ENCODE assay signal across 10 cellular contexts in genomic region chr1:236502579-236502971, GRCh38. TPM values are rescaled to one million over a fixed set of nuclear protein-coding genes. Genes with fewer than 3 reads are reported as not detected.
DNase-seq lines count a peak whose midpoint lies in the region; ATAC-seq, FAIRE-seq and TF ChIP-seq lines count a peak whose summit lies in the region.
"Had no signal": no experiment of that assay in that cellular context is flagged by ENCODE, and none has a peak within 500 bp of the region (broad histone marks: within the 10 kb centered on the region; RNA-seq: fewer than 3 reads in every experiment).

No MANE protein-coding gene starts in this region.

- H3K9ac ChIP-seq in astrocyte (ENCODE audit: low read length): peak overlapping the region; percentile 52

- H3K27me3 ChIP-seq in astrocyte (ENCODE audit: insufficient read depth, low read length) (no peaks in the 10 kb centered on the region), right lobe of liver (no peaks in the 10 kb centered on the region), upper lobe of right lung (no peaks in the 10 kb centered on the region)
- H3K27me3 ChIP-seq: neutrophil had no signal

- no peak overlapping the region for H3K4me3 ChIP-seq in astrocyte (ENCODE audit: insufficient read depth, low read depth, low read length)
- no peak overlapping the region for H3K4me3 ChIP-seq in right lobe of liver
- H3K4me3 ChIP-seq in upper lobe of right lung: no peak overlapping the region

- TF ChIP-seq POLR2A in right lobe of liver (IDR thresholded peaks at IDR 0.05): no peak

- intact Hi-C loops in natural killer cell (cut with micrococcal nuclease): no loop called here
- intact Hi-C loops in right lobe of liver (cut with DNase I): no loop called here
- intact Hi-C loops in upper lobe of right lung (cut with DNase I): no loop called here

- peak overlapping the region; percentile 82 for H2AFZ ChIP-seq in astrocyte (ENCODE audit: low read depth, low read length)

- H3K4me1 ChIP-seq in astrocyte (ENCODE audit: insufficient read depth, low read length): peaks cover 13% of the 10 kb centered on the region
- H3K4me1 ChIP-seq in right lobe of liver: peaks cover 0 to 7% (median 0%) of the 10 kb centered on the region in 4 donors
- peaks cover 11% of the 10 kb centered on the region for H3K4me1 ChIP-seq in upper lobe of right lung

- peaks cover 0 to 5% of the 10 kb centered on the region in 2 donors for H3K27me3 Mint-ChIP-seq in natural killer cell treated with Interleukin-12 subunit alpha and Interleukin-12 subunit beta and Interleukin-15 and Interleukin-18, amount 100 ng/mL, for 72 hours
- H3K27me3 Mint-ChIP-seq in natural killer cell (ENCODE audit: low read depth in 2 of 2): peaks cover 0 to 8% of the 10 kb centered on the region in 2 donors
- H3K27me3 Mint-ChIP-seq in astrocyte (ENCODE audit: low read depth, unreplicated experiment): no peaks in the 10 kb centered on the region

- no peaks in the 10 kb centered on the region for H4K20me1 ChIP-seq in astrocyte (ENCODE audit: insufficient read depth, low read length)

- H3K9me3 Mint-ChIP-seq in natural killer cell treated with Interleukin-12 subunit alpha and Interleukin-12 subunit beta and Interleukin-15 and Interleukin-18, amount 100 ng/mL, for 72 hours: no peaks in the 10 kb centered on the region
- H3K9me3 Mint-ChIP-seq in natural killer cell: no peaks in the 10 kb centered on the region
- no peaks in the 10 kb centered on the region for H3K9me3 Mint-ChIP-seq in astrocyte (ENCODE audit: unreplicated experiment)

- 10% methylated on average over 2 of the region's 2 CpGs for WGBS in right lobe of liver (ENCODE audit: insufficient coverage, low coverage, low lambda C conversion rate, missing lambda C conversion rate)

- TF ChIP-seq CTCF in natural killer cell (IDR thresholded peaks at IDR 0.05) (no peak), astrocyte (IDR thresholded peaks at IDR 0.05; ENCODE audit: insufficient read depth, low read depth, low read length) (no peak), right lobe of liver (IDR thresholded peaks at IDR 0.05) (no peak), upper lobe of right lung (IDR thresholded peaks at IDR 0.05) (no peak)

- H3K9me3 ChIP-seq in astrocyte (ENCODE audit: insufficient read depth, low read depth, low read length) (no peaks in the 10 kb centered on the region), right lobe of liver (no peaks in the 10 kb centered on the region), upper lobe of right lung (no peaks in the 10 kb centered on the region)
- H3K9me3 ChIP-seq: neutrophil had no signal

- H3K36me3 Mint-ChIP-seq in natural killer cell treated with Interleukin-12 subunit alpha and Interleukin-12 subunit beta and Interleukin-15 and Interleukin-18, amount 100 ng/mL, for 72 hours: no peaks in the 10 kb centered on the region
- H3K36me3 Mint-ChIP-seq in natural killer cell (no peaks in the 10 kb centered on the region), astrocyte (ENCODE audit: low read depth, unreplicated experiment) (no peaks in the 10 kb centered on the region)

- in situ Hi-C loops in KBM-7 (cut with MboI; ENCODE audit: low pct_unique_long_range_greater_than_20kb, low sequenced_read_pairs): no loop called here

- H3K79me2 ChIP-seq in astrocyte (ENCODE audit: insufficient read depth, low read length): no peaks in the 10 kb centered on the region

- no peak for FAIRE-seq in astrocyte (lab: Jason Lieb, UNC)

- H3K27ac Mint-ChIP-seq in natural killer cell treated with Interleukin-12 subunit alpha and Interleukin-12 subunit beta and Interleukin-15 and Interleukin-18, amount 100 ng/mL, for 72 hours: peak overlapping the region; percentile 54 to 74
- no peak overlapping the region for H3K27ac Mint-ChIP-seq in natural killer cell
- peak overlapping the region; percentile 93 for H3K27ac Mint-ChIP-seq in astrocyte (ENCODE audit: unreplicated experiment)

- no peaks in the 10 kb centered on the region for H3K36me3 ChIP-seq in astrocyte (ENCODE audit: insufficient read depth, low read length)
- no peaks in the 10 kb centered on the region for H3K36me3 ChIP-seq in right lobe of liver
- H3K36me3 ChIP-seq in upper lobe of right lung: no peaks in the 10 kb centered on the region
- H3K36me3 ChIP-seq: neutrophil had no signal

- DNase-seq in natural killer cell treated with Interleukin-12 subunit alpha and Interleukin-12 subunit beta and Interleukin-15 and Interleukin-18, amount 100 ng/mL, for 72 hours (ENCODE audit: low spot score): no peak
- no peak for DNase-seq in natural killer cell
- peak; percentile 44 for DNase-seq in astrocyte (ENCODE audit: low read depth)
- DNase-seq in right lobe of liver: no peak
- DNase-seq in upper lobe of right lung: no peak
- DNase-seq in KG1 (lab: John Stamatoyannopoulos, UW): no peak
- DNase-seq in KBM-7: no peak
- DNase-seq: activated CD4-positive, CD25-positive, alpha-beta regulatory T cell had no signal

- H3K27ac ChIP-seq in astrocyte (ENCODE audit: low read depth, low read length) (no peak overlapping the region), right lobe of liver (peak overlapping the region; percentile 18 to 33 (median 24)), upper lobe of right lung (peak overlapping the region; percentile 60)
- H3K27ac ChIP-seq: neutrophil had no signal

- peaks cover 8 to 10% of the 10 kb centered on the region in 2 donors for H3K4me1 Mint-ChIP-seq in natural killer cell treated with Interleukin-12 subunit alpha and Interleukin-12 subunit beta and Interleukin-15 and Interleukin-18, amount 100 ng/mL, for 72 hours (ENCODE audit: low read depth in 2 of 2)
- H3K4me1 Mint-ChIP-seq in natural killer cell (peaks cover 7% of the 10 kb centered on the region in 2 donors), astrocyte (ENCODE audit: low read depth, unreplicated experiment) (peaks cover 19% of the 10 kb centered on the region)

- peak overlapping the region; percentile 29 for H3K4me3 Mint-ChIP-seq in natural killer cell treated with Interleukin-12 subunit alpha and Interleukin-12 subunit beta and Interleukin-15 and Interleukin-18, amount 100 ng/mL, for 72 hours
- H3K4me3 Mint-ChIP-seq in natural killer cell (no peak overlapping the region), astrocyte (ENCODE audit: unreplicated experiment) (peak overlapping the region; percentile 8)

- H3K4me2 ChIP-seq in astrocyte (ENCODE audit: low read length): peak overlapping the region; percentile 83

- no peak for ATAC-seq in natural killer cell treated with Interleukin-12 subunit alpha and Interleukin-12 subunit beta and Interleukin-15 and Interleukin-18, amount 100 ng/mL, for 72 hours
- no peak for ATAC-seq in natural killer cell
- ATAC-seq in right lobe of liver: peak in 1 of 4 donors; percentile 59
- ATAC-seq in upper lobe of right lung: no peak
- ATAC-seq in HG03432 (IDR thresholded peaks at IDR 0.05; ENCODE audit: unreplicated experiment): no peak

RNA-seq across cellular contexts. Expression of gene LGALS8, which starts 21.2 kb away (rescaled TPM):
- 100 to 1,000 TPM in 1 of 2 donors, 10 to 100 TPM in 1; 88.2 to 119 TPM for total RNA-seq in natural killer cell treated with Interleukin-12 subunit alpha and Interleukin-12 subunit beta and Interleukin-15 and Interleukin-18, amount 100 ng/mL, for 72 hours
- total RNA-seq in natural killer cell: 100 to 1,000 TPM in 2 of 3 donors, 10 to 100 TPM in 1; 90.5 to 129 (median 114) TPM
- total RNA-seq in astrocyte: 23.1 and 27.9 TPM in 2 replicates
- 10 to 100 TPM; 30.4 to 69.3 (median 42.3) TPM for total RNA-seq in right lobe of liver
- total RNA-seq in upper lobe of right lung: 81.7 TPM

Comparison
In these comparisons a context has a peak if more than half of its experiments do, and no peak if none do; other contexts are left out.
1. H3K27ac Mint-ChIP-seq: peak in natural killer cell treated with Interleukin-12 subunit alpha and Interleukin-12 subunit beta and Interleukin-15 and Interleukin-18, amount 100 ng/mL, for 72 hours (2 of 2) and astrocyte (single experiment); none in natural killer cell (0 of 2).